Comparison of ENCODE assay signal across 9 cellular contexts in genomic region chr4:72505314-72505744, GRCh38.
A peak's percentile ranks its signal among the peaks of the same experiment; 100 is the strongest.
DNase-seq lines count a peak whose midpoint lies in the region; ATAC-seq, FAIRE-seq and TF ChIP-seq lines count a peak whose summit lies in the region.
"Had no signal": no experiment of that assay in that cellular context is flagged by ENCODE, and none has a peak within 500 bp of the region (broad histone marks: within the 10 kb centered on the region; RNA-seq: fewer than 3 reads in every experiment).

No MANE protein-coding gene starts in this region.

- ATAC-seq in GM12878, result peak; percentile 88

- no peak overlapping the region for H2AFZ ChIP-seq in GM12878 (ENCODE audit: control insufficient read depth, low read depth, low read length)

- H3K4me1 ChIP-seq in GM12878 (ENCODE audit: control insufficient read depth, insufficient read depth, low read length), result no peaks in the 10 kb centered on the region
- H3K4me1 ChIP-seq in transverse colon, result no peaks in the 10 kb centered on the region

- TF ChIP-seq EP300 in GM12878 (IDR thresholded peaks at IDR 0.05; ENCODE audit: borderline replicate concordance in 1 of 2, control insufficient read depth in 1 of 2, low read depth in 2 of 2, low read length in 2 of 2) (no peak), transverse colon (IDR thresholded peaks at IDR 0.05; ENCODE audit: low read depth) (no peak)

- TF ChIP-seq RAD21 in GM12878 (IDR thresholded peaks at IDR 0.05; ENCODE audit: insufficient read depth, low read depth, low read length), result peak; percentile 71

- SMC1A ChIA-PET in GM12878 (lab: Charles Lee; ENCODE audit: uncharacterized antibody, unreplicated experiment), result no interaction called here

- H3K4me2 ChIP-seq in GM12878 (ENCODE audit: control insufficient read depth, insufficient read depth), result no peak overlapping the region

- TF ChIP-seq CTCF in GM12878 (IDR thresholded peaks at IDR 0.05 in 2 of 3, conservative IDR thresholded peaks at IDR 0.05 in 1 of 3; ENCODE audit: control insufficient read depth in 2 of 3, extremely low read depth in 1 of 3, insufficient read depth in 1 of 3, low read depth in 3 of 3, low read length in 3 of 3) (peak; percentile 62 to 66 (median 63); a peak in 5 of 6 replicates), transverse colon (IDR thresholded peaks at IDR 0.05) (peak; percentile 33 to 58 (median 55))

- TF ChIP-seq POLR2A in GM12878 (IDR thresholded peaks at IDR 0.05; ENCODE audit: low read depth, low read length) (no peak), transverse colon (IDR thresholded peaks at IDR 0.05) (no peak)

- POLR2A ChIA-PET in HEK293T (lab: Yijun Ruan, JAX), result no interaction called here
- POLR2A ChIA-PET in GM12878 (lab: Charles Lee), result no interaction called here

- FAIRE-seq in GM12878 (lab: Jason Lieb, UNC), result no peak
- FAIRE-seq: colon had no signal

- WGBS in GM12878 (ENCODE audit: insufficient coverage, insufficient replicate concordance, low lambda C conversion rate, missing lambda C conversion rate), result 0% methylated on average over 3 of the region's 3 CpGs
- WGBS in transverse colon (ENCODE audit: low coverage in 1 of 2), 2 donors, result 13% methylated on average over 3 of the region's 3 CpGs; no CpG with 5 or more reads in 1 of the 2 donors

- H3K27ac ChIP-seq in GM12878 (ENCODE audit: control insufficient read depth, insufficient read depth), result no peak overlapping the region
- H3K27ac ChIP-seq in transverse colon, result no peak overlapping the region

- in situ Hi-C loops in GM12878 (cut with MboI), result loop anchor here (5.0 kb wide), 1 partner anchor 512 kb away; no protein-coding TSS in a partner anchor
- in situ Hi-C loops in transverse colon (cut with MboI; ENCODE audit: low pct_ligation_motif_present in 1 of 4, low pct_unique_long_range_greater_than_20kb in 1 of 4, low sequenced_read_pairs in 3 of 4), result loop anchor here in 3 of 4 donors (25.0 kb wide), 1 partner anchor 507 kb away; no protein-coding TSS in a partner anchor

- CTCF ChIA-PET in HEK293T (lab: Yijun Ruan, JAX), result interaction anchor here (0.6 to 1.5 kb wide), 3 partner anchors 17 to 75 kb away, joined by 3 to 6 read pairs (median 3); no protein-coding TSS in a partner anchor
- CTCF ChIA-PET in GM12878 (lab: Yijun Ruan, JAX), result interaction anchor here (0.7 to 2.2 kb wide), 8 partner anchors 8 to 517 kb away, joined by 3 to 7 read pairs (median 3); no protein-coding TSS in a partner anchor

- H3K36me3 ChIP-seq in GM12878 (ENCODE audit: control insufficient read depth in 2 of 2, insufficient read depth in 2 of 2, low read length in 1 of 2) (no peaks in the 10 kb centered on the region), transverse colon (no peaks in the 10 kb centered on the region)

- H3K4me3 ChIP-seq in GM12878 (no peak overlapping the region), transverse colon (no peak overlapping the region)

- H3K79me2 ChIP-seq in GM12878 (ENCODE audit: control insufficient read depth, insufficient read depth, low read length), result no peaks in the 10 kb centered on the region

- no peaks in the 10 kb centered on the region for H3K27me3 ChIP-seq in GM12878 (replicated peaks in 1 of 2; ENCODE audit: control insufficient read depth in 2 of 2, insufficient read depth in 2 of 2, low read length in 1 of 2)
- no peaks in the 10 kb centered on the region for H3K27me3 ChIP-seq in transverse colon

- H4K20me1 ChIP-seq in GM12878 (ENCODE audit: control insufficient read depth, insufficient read depth), result no peaks in the 10 kb centered on the region

- intact Hi-C loops in GM12878 (cut with micrococcal nuclease; ENCODE audit: unreplicated experiment), result loop anchor here (1.0 kb wide), 1 partner anchor 516 kb away; no protein-coding TSS in a partner anchor
- intact Hi-C loops in transverse colon (cut with DNase I; ENCODE audit: low total_unique reads), result loop anchor here (10.0 kb wide), 1 partner anchor 519 kb away; no protein-coding TSS in a partner anchor

- H3K9ac ChIP-seq in GM12878 (ENCODE audit: control insufficient read depth, insufficient read depth, low read length), result no peak overlapping the region

- H3K9me3 ChIP-seq in GM12878 (replicated peaks; ENCODE audit: control insufficient read depth, insufficient read depth, low read length), result no peaks in the 10 kb centered on the region
- peaks cover 0 to 6% of the 10 kb centered on the region in 2 donors for H3K9me3 ChIP-seq in transverse colon

- BruUV-seq in GM12878 (replicated peaks; lab: Mats Ljungman, UMichigan), result no TSS peak

- DNase-seq in SIG-M5 treated with dmso at 0.1 percent for 504 hours (lab: John Stamatoyannopoulos, UW; ENCODE audit: unreplicated experiment) (peak; percentile 49), SIG-M5 (lab: John Stamatoyannopoulos, UW) (no peak), HEK293T (ENCODE audit: extremely low spot score) (peak; percentile 60), MV-4-11 (lab: John Stamatoyannopoulos, UW) (peak; percentile 33), GM12878 (ENCODE audit: low read depth, low spot score) (no peak), islet precursor cell (peak; percentile 88), transverse colon (no peak), occipital lobe (lab: John Stamatoyannopoulos, UW) (no peak)

- RAD21 ChIA-PET in GM12878 (lab: Charles Lee; ENCODE audit: unreplicated experiment), result interaction anchor here (1.2 kb wide), 1 partner anchor 373 kb away, joined by 3 read pairs; no protein-coding TSS in a partner anchor

TF ChIP-seq in HEK293T, 16 proteins besides CTCF, POLR2A, EP300 and RAD21:
- TF ChIP-seq NFRKB (IDR thresholded peaks at IDR 0.05), result no peak
- TF ChIP-seq HDGF (IDR thresholded peaks at IDR 0.05; ENCODE audit: borderline replicate concordance), result no peak
- TF ChIP-seq FOXA1 (IDR thresholded peaks at IDR 0.05), result no peak
- no peak for TF ChIP-seq L3MBTL2 (conservative IDR thresholded peaks at IDR 0.05)
- no peak for TF ChIP-seq FOXK2 (IDR thresholded peaks at IDR 0.05)
- TF ChIP-seq ARNT (IDR thresholded peaks at IDR 0.05), result no peak
- TF ChIP-seq SUZ12 (IDR thresholded peaks at IDR 0.05), result no peak
- no peak for TF ChIP-seq PKNOX1 (IDR thresholded peaks at IDR 0.05)
- no peak for TF ChIP-seq CTBP1 (IDR thresholded peaks at IDR 0.05; ENCODE audit: borderline replicate concordance)
- no peak for TF ChIP-seq FOXM1 (IDR thresholded peaks at IDR 0.05; ENCODE audit: borderline replicate concordance)
- no peak for TF ChIP-seq SP1 (IDR thresholded peaks at IDR 0.05)
- TF ChIP-seq ELF4 (IDR thresholded peaks at IDR 0.05), result no peak
- TF ChIP-seq TARDBP (IDR thresholded peaks at IDR 0.05), result no peak
- no peak for TF ChIP-seq ZNF384 (IDR thresholded peaks at IDR 0.05)
- TF ChIP-seq LEF1 (IDR thresholded peaks at IDR 0.05; ENCODE audit: borderline replicate concordance), result no peak
- no peak for TF ChIP-seq BHLHE40 (IDR thresholded peaks at IDR 0.05; ENCODE audit: borderline replicate concordance)

TF ChIP-seq in GM12878, 131 proteins besides CTCF, POLR2A, EP300 and RAD21:
- TF ChIP-seq SMC3 (IDR thresholded peaks at IDR 0.05; ENCODE audit: borderline replicate concordance, low read length) (peak; percentile 69), BRCA1 (IDR thresholded peaks at IDR 0.05; ENCODE audit: low read depth, low read length) (no peak)
- TF ChIP-seq, protein P1, sequence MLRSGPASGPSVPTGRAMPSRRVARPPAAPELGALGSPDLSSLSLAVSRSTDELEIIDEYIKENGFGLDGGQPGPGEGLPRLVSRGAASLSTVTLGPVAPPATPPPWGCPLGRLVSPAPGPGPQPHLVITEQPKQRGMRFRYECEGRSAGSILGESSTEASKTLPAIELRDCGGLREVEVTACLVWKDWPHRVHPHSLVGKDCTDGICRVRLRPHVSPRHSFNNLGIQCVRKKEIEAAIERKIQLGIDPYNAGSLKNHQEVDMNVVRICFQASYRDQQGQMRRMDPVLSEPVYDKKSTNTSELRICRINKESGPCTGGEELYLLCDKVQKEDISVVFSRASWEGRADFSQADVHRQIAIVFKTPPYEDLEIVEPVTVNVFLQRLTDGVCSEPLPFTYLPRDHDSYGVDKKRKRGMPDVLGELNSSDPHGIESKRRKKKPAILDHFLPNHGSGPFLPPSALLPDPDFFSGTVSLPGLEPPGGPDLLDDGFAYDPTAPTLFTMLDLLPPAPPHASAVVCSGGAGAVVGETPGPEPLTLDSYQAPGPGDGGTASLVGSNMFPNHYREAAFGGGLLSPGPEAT (IDR thresholded peaks at IDR 0.05; ENCODE audit: low read depth), result no peak
TF ChIP-seq in GM12878: peak in this region for 1.

Comparison
In these comparisons a context has a peak if more than half of its experiments do, and no peak if none do; other contexts are left out.
1. DNase-seq: peak in SIG-M5 treated with dmso at 0.1 percent for 504 hours (single experiment), HEK293T (single experiment), MV-4-11 (single experiment) and islet precursor cell (single experiment); none in SIG-M5 (single experiment), GM12878 (single experiment), transverse colon (single experiment) and occipital lobe (single experiment).